ENCODE assay signal across 22 cellular contexts in genomic region chr1:209662879-209663327, GRCh38. TPM values are rescaled to one million over a fixed set of nuclear protein-coding genes. Genes with fewer than 3 reads are reported as not detected.
DNase-seq lines count a peak whose midpoint lies in the region; ATAC-seq and TF ChIP-seq lines count a peak whose summit lies in the region.
"Had no signal": no experiment of that assay in that cellular context is flagged by ENCODE, and none has a peak within 500 bp of the region (broad histone marks: within the 10 kb centered on the region; RNA-seq: fewer than 3 reads in every experiment).

No MANE protein-coding gene starts in this region.

- POLR2A ChIA-PET in A673 (lab: Charles Lee; ENCODE audit: low non-redundant PET) = no interaction called here

- H3K27ac ChIP-seq in A673 (ENCODE audit: low read depth, low read length, poor library complexity, severe bottlenecking) = no peak overlapping the region
- H3K27ac ChIP-seq: HL-60, PC-9, SK-N-MC had no signal

- CTCF ChIA-PET in A673 (lab: Charles Lee) = no interaction called here

- no peaks in the 10 kb centered on the region for H3K36me3 Mint-ChIP-seq in HFFc6 (ENCODE audit: low read depth)
- H3K36me3 Mint-ChIP-seq: CD8-positive, alpha-beta T cell had no signal

- H3K4me3 ChIP-seq in A673 (ENCODE audit: low read depth, low read length, poor library complexity, severe bottlenecking) = no peak overlapping the region
- H3K4me3 ChIP-seq: HAP-1, PC-9, SK-N-MC had no signal

- no peaks in the 10 kb centered on the region for H3K27me3 ChIP-seq in A673 (replicated peaks; ENCODE audit: insufficient read depth, low read depth, low read length, poor library complexity)
- H3K27me3 ChIP-seq: BE2C had no signal

- intact Hi-C loops in left colon (cut with DNase I, micrococcal nuclease) (no loop called here), A673 (cut with micrococcal nuclease; ENCODE audit: unreplicated experiment) (no loop called here)

- peaks cover 39% of the 10 kb centered on the region for H3K4me1 ChIP-seq in A673 (ENCODE audit: insufficient read depth, low read length, poor library complexity, severe bottlenecking)
- H3K4me1 ChIP-seq: BE2C, HAP-1 had no signal

- no peaks in the 10 kb centered on the region for H3K9me3 Mint-ChIP-seq in HFFc6
- H3K9me3 Mint-ChIP-seq: CD8-positive, alpha-beta T cell had no signal

- no peaks in the 10 kb centered on the region for H3K36me3 ChIP-seq in A673 (ENCODE audit: insufficient read depth, low read length, poor library complexity, severe bottlenecking)
- H3K36me3 ChIP-seq: BE2C, HAP-1 had no signal

- H3K4me1 Mint-ChIP-seq in HFFc6 (ENCODE audit: low read depth) = peaks cover 30% of the 10 kb centered on the region

- DNase-seq in HFFc6 (peak; percentile 25), left colon (no peak), renal cortical epithelial cell (ENCODE audit: low read depth) (peak; percentile 79), NCI-H524 (lab: John Stamatoyannopoulos, UW) (no peak), NCI-H748 treated with DMSO at 0.1 percent for 48 hours (lab: John Stamatoyannopoulos, UW) (no peak), A673 (ENCODE audit: low spot score) (no peak)
- DNase-seq: BE2C; CD8-positive, alpha-beta T cell; DND-41; GF-D8; NCI-H1436; NCI-H2029; NCI-H2171; NCI-H446; NCI-H774; PC-9; Right ventricle myocardium superior had no signal

- H3K27ac Mint-ChIP-seq in HFFc6 = peak overlapping the region; percentile 1; the same call in 1 of the 2 replicates
- H3K27ac Mint-ChIP-seq: CD8-positive, alpha-beta T cell had no signal

- TF ChIP-seq CTCF in HFFc6 (IDR thresholded peaks at IDR 0.05) (no peak), A673 (conservative IDR thresholded peaks at IDR 0.05; ENCODE audit: low read depth, low read length) (no peak)

- no peaks in the 10 kb centered on the region; the same call in 1 of the 2 replicates for H3K27me3 Mint-ChIP-seq in HFFc6 (ENCODE audit: insufficient read depth)

- no peak overlapping the region for H3K4me3 Mint-ChIP-seq in HFFc6
- H3K4me3 Mint-ChIP-seq: CD8-positive, alpha-beta T cell had no signal

- H3K9me3 ChIP-seq in A673 (ENCODE audit: low read depth, low read length, poor library complexity, severe bottlenecking) = no peaks in the 10 kb centered on the region
- H3K9me3 ChIP-seq: BE2C, HAP-1 had no signal

- ATAC-seq in SK-N-SH treated with all-trans-retinoic acid at 6 μM for 48 hours = peak; percentile 17; the same call in 1 of the 3 replicates
- ATAC-seq in left colon = peak; percentile 78
- ATAC-seq in HG02938 (IDR thresholded peaks at IDR 0.05; ENCODE audit: unreplicated experiment) = no peak
- ATAC-seq: CD8-positive, alpha-beta T cell had no signal

- no TSS peak for BruUV-seq in A673 (replicated peaks; lab: Mats Ljungman, UMichigan)

TF ChIP-seq in SK-N-SH treated with all-trans-retinoic acid at 6 μM for 48 hours, 23 proteins besides CTCF, POLR2A, EP300 and RAD21:
- TF ChIP-seq CSDC2 (CRISPR knock-in tag; IDR thresholded peaks at IDR 0.05) = no peak
- no peak for TF ChIP-seq CREB5 (CRISPR knock-in tag; IDR thresholded peaks at IDR 0.05; ENCODE audit: low read depth)
- no peak for TF ChIP-seq ISL1 (CRISPR knock-in tag; IDR thresholded peaks at IDR 0.05)
- no peak for TF ChIP-seq TOX (CRISPR knock-in tag; IDR thresholded peaks at IDR 0.05; ENCODE audit: borderline replicate concordance)
- TF ChIP-seq ZFP30 (CRISPR knock-in tag; IDR thresholded peaks at IDR 0.05) = no peak
- no peak for TF ChIP-seq TCF4 (CRISPR knock-in tag; IDR thresholded peaks at IDR 0.05; ENCODE audit: borderline replicate concordance)
- TF ChIP-seq ZFP3 (CRISPR knock-in tag; IDR thresholded peaks at IDR 0.05) = no peak
- no peak for TF ChIP-seq RARB (CRISPR knock-in tag; IDR thresholded peaks at IDR 0.05)

RNA-seq across cellular contexts. Expression of gene LAMB3, which starts 10.7 kb away (rescaled TPM):
- total RNA-seq in HFFc6 (2021; fragmentation: NEBNext Ultra II Directional; extraction: Animal tissue kit (Norgen Biotek cat#: 25700)) = 10 to 100 TPM in 2 of 6 experiments, 1 to 10 TPM in 4; 8.0 to 10.3 (median 9.8) TPM
- total RNA-seq in left colon = 100 to 1,000 TPM in 1 of 2 donors, 10 to 100 TPM in 1; 85.2 to 136 TPM
- total RNA-seq in renal cortical epithelial cell = 108 and 433 TPM in 2 replicates
- 8.1 and 12.7 TPM in 2 replicates for total RNA-seq in A673 (2021)
- total RNA-seq: CD8-positive, alpha-beta T cell had no signal

RNA-seq across cellular contexts. Expression of gene G0S2, which starts 12.3 kb away (rescaled TPM):
- 1 to 10 TPM; 1.7 to 2.6 (median 1.9) TPM for total RNA-seq in HFFc6 (2021; fragmentation: NEBNext Ultra II Directional; extraction: Animal tissue kit (Norgen Biotek cat#: 25700))
- total RNA-seq in left colon = 1 to 10 TPM; 4.4 to 5.9 TPM
- 67.4 and 108 TPM in 2 replicates for total RNA-seq in renal cortical epithelial cell
- 5.8 and 9.0 TPM in 2 replicates for total RNA-seq in A673 (2021)

RNA-seq across cellular contexts. Expression of gene HSD11B1, which starts 41.7 kb away (rescaled TPM):
- not detected for total RNA-seq in HFFc6 (2021; fragmentation: NEBNext Ultra II Directional; extraction: Animal tissue kit (Norgen Biotek cat#: 25700))
- total RNA-seq in left colon = under 1 TPM; 0.61 to 0.87 TPM
- total RNA-seq in renal cortical epithelial cell = not detected in 2 replicates
- total RNA-seq in A673 (2021) = not detected in 2 replicates
- total RNA-seq: CD8-positive, alpha-beta T cell; PC-9 had no signal

Comparison
In these comparisons a context has a peak if more than half of its experiments do, and no peak if none do; other contexts are left out.
1. DNase-seq: peak in HFFc6 (single experiment) and renal cortical epithelial cell (single experiment); none in left colon (0 of 2), NCI-H524 (0 of 2), NCI-H748 treated with DMSO at 0.1 percent for 48 hours (single experiment) and A673 (single experiment).